Comparison of ENCODE assay signal across 8 cellular contexts in the genomic region with DNA sequence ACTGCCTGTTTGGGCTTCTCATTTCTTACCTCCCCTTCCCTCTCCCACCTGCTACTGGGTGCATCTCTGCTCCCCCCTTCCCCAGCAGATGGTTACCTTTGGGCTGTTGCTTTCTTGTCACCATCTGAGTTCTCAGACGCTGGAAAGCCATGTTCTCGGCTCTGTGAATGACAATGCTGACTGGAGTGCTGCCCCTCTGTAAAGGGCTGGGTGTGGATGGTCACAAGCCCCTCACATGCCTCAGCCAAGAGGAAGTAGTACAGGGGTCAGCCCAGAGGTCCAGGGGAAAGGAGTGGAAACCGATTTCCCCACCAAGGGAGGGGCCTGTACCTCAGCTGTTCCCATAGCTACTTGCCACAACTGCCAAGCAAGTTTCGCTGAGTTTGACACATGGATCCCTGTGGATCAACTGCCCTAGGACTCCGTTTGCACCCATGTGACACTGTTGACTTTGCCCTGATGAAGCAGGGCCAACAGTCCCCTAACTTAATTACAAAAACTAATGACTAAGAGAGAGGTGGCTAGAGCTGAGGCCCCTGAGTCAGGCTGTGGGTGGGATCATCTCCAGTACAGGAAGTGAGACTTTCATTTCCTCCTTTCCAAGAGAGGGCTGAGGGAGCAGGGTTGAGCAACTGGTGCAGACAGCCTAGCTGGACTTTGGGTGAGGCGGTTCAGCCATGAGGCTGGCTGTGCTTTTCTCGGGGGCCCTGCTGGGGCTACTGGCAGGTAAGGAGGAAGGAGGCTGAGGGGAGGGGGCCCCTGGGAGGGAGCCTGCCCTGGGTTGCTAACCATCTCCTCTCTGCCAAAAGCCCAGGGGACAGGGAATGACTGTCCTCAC. TPM values are rescaled to one million over a fixed set of nuclear protein-coding genes. Genes with fewer than 3 reads are reported as not detected.
DNase-seq lines count a peak whose midpoint lies in the region; ATAC-seq and TF ChIP-seq lines count a peak whose summit lies in the region.

A gene with protein sequence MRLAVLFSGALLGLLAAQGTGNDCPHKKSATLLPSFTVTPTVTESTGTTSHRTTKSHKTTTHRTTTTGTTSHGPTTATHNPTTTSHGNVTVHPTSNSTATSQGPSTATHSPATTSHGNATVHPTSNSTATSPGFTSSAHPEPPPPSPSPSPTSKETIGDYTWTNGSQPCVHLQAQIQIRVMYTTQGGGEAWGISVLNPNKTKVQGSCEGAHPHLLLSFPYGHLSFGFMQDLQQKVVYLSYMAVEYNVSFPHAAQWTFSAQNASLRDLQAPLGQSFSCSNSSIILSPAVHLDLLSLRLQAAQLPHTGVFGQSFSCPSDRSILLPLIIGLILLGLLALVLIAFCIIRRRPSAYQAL (plus strand): TSS at position 638 of the 838 bp plus-strand sequence. CDS start 40 bp downstream, at position 678.

- peaks cover 19% of the 10 kb centered on the region for H3K79me2 ChIP-seq in parathyroid adenoma

- H3K36me3 ChIP-seq in parathyroid adenoma (ENCODE audit: control insufficient read depth, insufficient read depth, low read length) (no peaks in the 10 kb centered on the region), urinary bladder (ENCODE audit: insufficient read depth) (peaks cover 7% of the 10 kb centered on the region)

- ATAC-seq in HG02870 (IDR thresholded peaks at IDR 0.05; ENCODE audit: unreplicated experiment) = peak; percentile 55

- H3K4me2 ChIP-seq in parathyroid adenoma (ENCODE audit: low read length) = no peak within 1 kb of the TSS

- TF ChIP-seq CTCF in parathyroid adenoma (IDR thresholded peaks at IDR 0.05) = no peak

- H3K27me3 ChIP-seq in parathyroid adenoma (ENCODE audit: control insufficient read depth, insufficient read depth, low read length) = no peaks in the 10 kb centered on the region

- no peak within 1 kb of the TSS for H2AFZ ChIP-seq in parathyroid adenoma

- H3K27ac ChIP-seq in parathyroid adenoma (peak within 1 kb of the TSS; percentile 50), urinary bladder (ENCODE audit: low read depth) (peak within 1 kb of the TSS; percentile 91)

- H3K4me3 ChIP-seq in parathyroid adenoma (ENCODE audit: low read depth, low read length) (no peak within 1 kb of the TSS), urinary bladder (ENCODE audit: low read depth, low read length) (no peak within 1 kb of the TSS)

- peaks cover 19% of the 10 kb centered on the region for H3K4me1 ChIP-seq in parathyroid adenoma
- H3K4me1 ChIP-seq in urinary bladder (ENCODE audit: insufficient read depth) = no peaks in the 10 kb centered on the region

- no peak within 1 kb of the TSS for H3K9ac ChIP-seq in parathyroid adenoma

- peak; percentile 84 for DNase-seq in GM04503 (ENCODE audit: low read depth)
- peak; percentile 100 for DNase-seq in RKO (ENCODE audit: low spot score)
- DNase-seq in activated effector memory CD4-positive, alpha-beta T cell treated with Interleukin-2 at 50 U/mL for 16 hours = peak; percentile 29
- DNase-seq in germinal center (ENCODE audit: low spot score) = peak; percentile 88
- no peak for DNase-seq in NCI-H526 treated with DMSO at 0.1 percent for 48 hours (lab: John Stamatoyannopoulos, UW)

- H3K9me3 ChIP-seq in parathyroid adenoma (ENCODE audit: control insufficient read depth, low read length) = no peaks in the 10 kb centered on the region

- 17% methylated on average over 7 of the region's 7 CpGs for WGBS in urinary bladder

RNA-seq across cellular contexts. Expression of the gene that starts here (rescaled TPM):
- total RNA-seq in urinary bladder = 9.1 TPM
- 73.7 TPM for polyA plus RNA-seq in urinary bladder
